In the genomic region with DNA sequence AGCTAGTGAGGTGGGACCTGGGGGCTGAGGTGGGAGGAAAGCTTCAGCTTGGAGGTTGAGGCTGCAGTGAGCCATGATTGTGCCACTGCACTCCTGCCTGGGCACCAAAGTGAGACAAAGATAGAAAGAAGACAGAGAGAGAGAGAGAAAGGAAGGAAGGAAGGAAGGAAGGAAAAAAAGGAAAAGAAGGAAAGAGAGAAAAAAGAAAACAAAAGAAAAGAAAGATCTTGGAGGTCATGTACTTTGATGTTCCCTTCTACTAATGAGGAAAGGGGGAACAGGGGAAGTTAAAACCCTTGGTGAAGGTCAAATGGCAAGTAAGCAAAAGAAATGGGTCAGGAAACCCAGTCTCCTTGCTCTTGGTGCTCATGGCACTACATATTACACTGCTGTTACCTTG, we compare ENCODE assay signal across 2 cellular contexts.
TF ChIP-seq lines count a peak whose summit lies in the region.

No MANE protein-coding gene starts in this region.

TF ChIP-seq in IMR-90, 13 proteins besides CTCF, POLR2A, EP300 and RAD21:
- no peak for TF ChIP-seq MAZ (IDR thresholded peaks at IDR 0.05; ENCODE audit: borderline replicate concordance, low read depth, low read length)
- no peak for TF ChIP-seq RCOR1 (IDR thresholded peaks at IDR 0.05; ENCODE audit: insufficient replicate concordance, low read length)
- no peak for TF ChIP-seq BHLHE40 (IDR thresholded peaks at IDR 0.05; ENCODE audit: low read depth, low read length)
- no peak for TF ChIP-seq RFX5 (IDR thresholded peaks at IDR 0.05; ENCODE audit: low read depth, low read length)
- no peak for TF ChIP-seq FOS (IDR thresholded peaks at IDR 0.05; ENCODE audit: low read depth, low read length)

TF ChIP-seq in K562, 482 proteins besides CTCF, POLR2A, EP300 and RAD21:
- TF ChIP-seq, protein P1, sequence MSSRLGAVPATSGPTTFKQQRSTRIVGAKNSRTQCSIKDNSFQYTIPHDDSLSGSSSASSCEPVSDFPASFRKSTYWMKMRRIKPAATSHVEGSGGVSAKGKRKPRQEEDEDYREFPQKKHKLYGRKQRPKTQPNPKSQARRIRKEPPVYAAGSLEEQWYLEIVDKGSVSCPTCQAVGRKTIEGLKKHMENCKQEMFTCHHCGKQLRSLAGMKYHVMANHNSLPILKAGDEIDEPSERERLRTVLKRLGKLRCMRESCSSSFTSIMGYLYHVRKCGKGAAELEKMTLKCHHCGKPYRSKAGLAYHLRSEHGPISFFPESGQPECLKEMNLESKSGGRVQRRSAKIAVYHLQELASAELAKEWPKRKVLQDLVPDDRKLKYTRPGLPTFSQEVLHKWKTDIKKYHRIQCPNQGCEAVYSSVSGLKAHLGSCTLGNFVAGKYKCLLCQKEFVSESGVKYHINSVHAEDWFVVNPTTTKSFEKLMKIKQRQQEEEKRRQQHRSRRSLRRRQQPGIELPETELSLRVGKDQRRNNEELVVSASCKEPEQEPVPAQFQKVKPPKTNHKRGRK (tag; IDR thresholded peaks at IDR 0.05), result peak; percentile 58; the same call in 1 of the 2 replicates
- TF ChIP-seq, protein P2, sequence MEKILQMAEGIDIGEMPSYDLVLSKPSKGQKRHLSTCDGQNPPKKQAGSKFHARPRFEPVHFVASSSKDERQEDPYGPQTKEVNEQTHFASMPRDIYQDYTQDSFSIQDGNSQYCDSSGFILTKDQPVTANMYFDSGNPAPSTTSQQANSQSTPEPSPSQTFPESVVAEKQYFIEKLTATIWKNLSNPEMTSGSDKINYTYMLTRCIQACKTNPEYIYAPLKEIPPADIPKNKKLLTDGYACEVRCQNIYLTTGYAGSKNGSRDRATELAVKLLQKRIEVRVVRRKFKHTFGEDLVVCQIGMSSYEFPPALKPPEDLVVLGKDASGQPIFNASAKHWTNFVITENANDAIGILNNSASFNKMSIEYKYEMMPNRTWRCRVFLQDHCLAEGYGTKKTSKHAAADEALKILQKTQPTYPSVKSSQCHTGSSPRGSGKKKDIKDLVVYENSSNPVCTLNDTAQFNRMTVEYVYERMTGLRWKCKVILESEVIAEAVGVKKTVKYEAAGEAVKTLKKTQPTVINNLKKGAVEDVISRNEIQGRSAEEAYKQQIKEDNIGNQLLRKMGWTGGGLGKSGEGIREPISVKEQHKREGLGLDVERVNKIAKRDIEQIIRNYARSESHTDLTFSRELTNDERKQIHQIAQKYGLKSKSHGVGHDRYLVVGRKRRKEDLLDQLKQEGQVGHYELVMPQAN (IDR thresholded peaks at IDR 0.05; ENCODE audit: borderline replicate concordance), result no peak
